ENCODE assay signal across 1 cellular context in the genomic region with DNA sequence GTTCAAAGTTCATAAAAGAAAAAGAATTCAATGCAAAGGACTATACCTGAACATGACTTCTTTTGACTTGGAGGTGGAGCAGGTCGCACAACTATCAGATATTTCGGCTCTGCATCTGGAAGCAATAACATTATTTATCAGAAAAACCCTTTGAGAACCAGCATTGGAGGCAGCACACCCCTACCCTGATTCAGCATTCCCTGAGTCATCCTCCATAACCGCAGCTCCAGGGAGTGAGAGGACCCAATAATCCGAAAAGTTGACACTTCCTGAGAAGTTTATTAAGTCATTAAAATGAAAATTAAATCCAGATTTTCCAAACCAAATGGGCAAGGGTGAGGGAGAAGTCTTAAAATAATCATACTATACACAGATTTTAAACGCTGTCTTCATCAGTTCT.
TF ChIP-seq lines count a peak whose summit lies in the region.

No MANE protein-coding gene starts in this region.

TF ChIP-seq in GM23338, 12 proteins besides CTCF, POLR2A, EP300 and RAD21 (continued from another document):
- TF ChIP-seq ZNF331 (CRISPR knock-in tag; IDR thresholded peaks at IDR 0.05; ENCODE audit: low read depth), result no peak
- TF ChIP-seq EZH2 (IDR thresholded peaks at IDR 0.05; ENCODE audit: low read depth, unreplicated experiment), result no peak
